In the genomic region with DNA sequence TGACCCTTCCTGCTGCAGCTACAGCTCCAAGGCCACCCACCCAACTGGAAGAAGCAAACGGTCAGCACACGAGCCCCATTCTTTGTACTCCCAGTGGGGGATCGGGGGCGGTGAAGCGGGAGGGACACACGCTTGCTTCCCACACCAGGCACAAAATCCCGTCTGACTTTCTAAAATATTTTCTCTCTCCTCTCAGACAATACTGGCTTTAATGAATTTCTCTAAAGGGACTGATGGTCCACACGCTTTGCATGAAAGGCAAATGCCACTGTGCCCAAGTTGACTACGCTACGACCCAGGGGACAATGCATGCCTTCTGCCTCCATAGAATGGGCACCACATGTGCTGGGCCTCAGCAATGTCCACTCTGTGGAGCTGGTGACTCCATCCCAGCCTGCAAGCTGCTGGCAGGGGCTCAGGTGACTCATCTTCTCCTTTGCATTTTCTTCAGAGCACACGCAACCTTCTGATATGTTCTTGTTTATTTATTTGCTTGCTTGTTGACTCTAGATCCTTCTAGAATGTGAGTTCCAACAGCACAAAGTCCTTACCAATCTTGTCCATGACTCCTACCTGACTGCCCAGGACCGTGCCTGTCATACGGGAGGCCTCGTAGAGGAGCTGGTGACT, we compare ENCODE assay signal across 11 cellular contexts. TPM values are rescaled to one million over a fixed set of nuclear protein-coding genes. Genes with fewer than 3 reads are reported as not detected.
A peak's percentile ranks its signal among the peaks of the same experiment; 100 is the strongest.
DNase-seq lines count a peak whose midpoint lies in the region; ATAC-seq and TF ChIP-seq lines count a peak whose summit lies in the region.
"Had no signal": no experiment of that assay in that cellular context is flagged by ENCODE, and none has a peak within 500 bp of the region (broad histone marks: within the 10 kb centered on the region; RNA-seq: fewer than 3 reads in every experiment).

No MANE protein-coding gene starts in this region.

- no peaks in the 10 kb centered on the region; the same call in 1 of the 2 replicates for H3K27me3 Mint-ChIP-seq in HFFc6 (ENCODE audit: insufficient read depth)
- H3K27me3 Mint-ChIP-seq in central memory CD8-positive, alpha-beta T cell: no peaks in the 10 kb centered on the region

- intact Hi-C loops in mucosa of descending colon (cut with DNase I, micrococcal nuclease): no loop called here

- peaks cover 5% of the 10 kb centered on the region; the same call in 1 of the 2 replicates for H3K36me3 Mint-ChIP-seq in HFFc6 (ENCODE audit: low read depth)
- H3K36me3 Mint-ChIP-seq in central memory CD8-positive, alpha-beta T cell (ENCODE audit: insufficient read depth): peaks cover 11% of the 10 kb centered on the region

- H3K9me3 ChIP-seq in mucosa of descending colon: no peaks in the 10 kb centered on the region
- H3K9me3 ChIP-seq: lower lobe of right lung had no signal

- TF ChIP-seq CTCF in HFFc6 (IDR thresholded peaks at IDR 0.05): no peak
- TF ChIP-seq CTCF in mucosa of descending colon (IDR thresholded peaks at IDR 0.05): no peak

- in situ Hi-C loops in ACHN (cut with HindIII; ENCODE audit: low pct_ligation_motif_present, low pct_unique_long_range_greater_than_20kb, low sequenced_read_pairs): no loop called here

- no peaks in the 10 kb centered on the region for H3K36me3 ChIP-seq in mucosa of descending colon (ENCODE audit: low read depth)

- H3K27ac Mint-ChIP-seq in HFFc6: peak overlapping the region; percentile 91
- peak overlapping the region; percentile 47 for H3K27ac Mint-ChIP-seq in central memory CD8-positive, alpha-beta T cell (ENCODE audit: low read depth)

- H3K4me3 Mint-ChIP-seq in HFFc6: peak overlapping the region; percentile 66
- H3K4me3 Mint-ChIP-seq in central memory CD8-positive, alpha-beta T cell: no peak overlapping the region

- H3K4me1 Mint-ChIP-seq in HFFc6 (ENCODE audit: low read depth): peaks cover 87% of the 10 kb centered on the region
- H3K4me1 Mint-ChIP-seq in central memory CD8-positive, alpha-beta T cell: peaks cover 62% of the 10 kb centered on the region

- H3K4me3 ChIP-seq in mucosa of descending colon: no peak overlapping the region
- H3K4me3 ChIP-seq: lower lobe of right lung had no signal

- peak; percentile 25 for DNase-seq in ACHN
- DNase-seq in HFFc6: peak; percentile 88
- no peak for DNase-seq in central memory CD8-positive, alpha-beta T cell (ENCODE audit: low spot score in 2 of 2)
- DNase-seq in mucosa of descending colon: peak in 1 of 3 donors; percentile 34
- no peak for DNase-seq in NCI-H2227 (lab: John Stamatoyannopoulos, UW; ENCODE audit: unreplicated experiment)
- no peak for DNase-seq in NCI-H128 (lab: John Stamatoyannopoulos, UW; ENCODE audit: unreplicated experiment)
- DNase-seq: activated T-cell treated with anti-CD3 and anti-CD28 coated beads, Interleukin-2, amount 50 U/mL, for 1 hour; lower lobe of right lung; NCI-H2171 had no signal

- H3K9me3 Mint-ChIP-seq in HFFc6: no peaks in the 10 kb centered on the region
- no peaks in the 10 kb centered on the region for H3K9me3 Mint-ChIP-seq in central memory CD8-positive, alpha-beta T cell

- peaks cover 32% of the 10 kb centered on the region for H3K4me1 ChIP-seq in mucosa of descending colon (ENCODE audit: low read depth)

- no peak for ATAC-seq in central memory CD8-positive, alpha-beta T cell (replicated peaks; ENCODE audit: extremely low read depth, poor library complexity, severe bottlenecking)
- ATAC-seq in mucosa of descending colon (peak; percentile 11), GM18511 (IDR thresholded peaks at IDR 0.05; ENCODE audit: unreplicated experiment) (no peak), GM21360 (IDR thresholded peaks at IDR 0.05; ENCODE audit: unreplicated experiment) (no peak)

RNA-seq across cellular contexts. Expression of gene SYNE3, which starts 15.6 kb away (rescaled TPM):
- total RNA-seq in HFFc6 (2021; fragmentation: NEBNext Ultra II Directional; extraction: Animal tissue kit (Norgen Biotek cat#: 25700)): 10 to 100 TPM; 14.8 to 20.4 (median 16.3) TPM
- 10 to 100 TPM; 13.8 to 16.4 (median 13.9) TPM for total RNA-seq in mucosa of descending colon

RNA-seq across cellular contexts. Expression of gene GLRX5, which starts 34.0 kb away (rescaled TPM):
- 10 to 100 TPM; 38.7 to 47.2 (median 43.8) TPM for total RNA-seq in HFFc6 (2021; fragmentation: NEBNext Ultra II Directional; extraction: Animal tissue kit (Norgen Biotek cat#: 25700))
- 10 to 100 TPM; 43.9 to 45.8 (median 45.4) TPM for total RNA-seq in mucosa of descending colon

Comparison
In these comparisons a context has a peak if more than half of its experiments do, and no peak if none do; other contexts are left out.
1. DNase-seq: peak in ACHN (single experiment) and HFFc6 (single experiment); none in central memory CD8-positive, alpha-beta T cell (0 of 2), NCI-H2227 (single experiment) and NCI-H128 (single experiment).